In the genomic region with DNA sequence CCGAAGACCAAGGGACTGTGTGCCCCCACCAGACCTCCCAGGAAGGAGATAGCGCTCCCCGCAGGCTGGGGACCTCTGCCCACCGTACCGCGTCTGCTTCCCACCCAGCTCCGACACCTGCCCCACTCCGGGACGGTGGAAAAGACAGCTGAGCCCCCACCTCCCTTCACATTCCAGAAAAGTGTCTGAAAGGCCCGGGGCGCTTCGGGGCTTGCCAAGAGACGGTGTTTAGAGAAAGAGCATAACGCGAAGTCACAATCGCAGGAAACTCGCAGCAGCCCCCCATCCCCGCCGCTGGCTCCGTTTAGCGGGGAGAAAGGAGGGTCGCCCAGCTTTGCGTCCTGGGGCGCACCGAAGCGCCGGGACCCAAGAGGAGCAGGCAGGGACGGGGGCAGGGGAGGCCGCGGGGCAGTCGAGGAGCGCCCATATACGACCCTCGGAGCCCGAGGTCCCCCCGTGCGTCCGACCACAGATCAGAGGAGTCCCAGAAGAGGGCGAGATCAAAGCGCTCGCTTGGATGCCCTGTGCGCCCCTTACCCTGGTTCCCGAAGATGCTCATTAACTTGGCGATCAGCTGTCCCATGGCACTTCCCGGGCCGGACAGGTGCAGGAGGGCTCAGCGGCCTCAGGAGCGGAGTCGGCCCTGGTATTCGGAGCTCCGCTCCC, we compare ENCODE assay signal across 10 cellular contexts. TPM values are rescaled to one million over a fixed set of nuclear protein-coding genes. Genes with fewer than 3 reads are reported as not detected.
DNase-seq lines count a peak whose midpoint lies in the region; ATAC-seq, FAIRE-seq and TF ChIP-seq lines count a peak whose summit lies in the region.
"Had no signal": no experiment of that assay in that cellular context is flagged by ENCODE, and none has a peak within 500 bp of the region (broad histone marks: within the 10 kb centered on the region; RNA-seq: fewer than 3 reads in every experiment).

No MANE protein-coding gene starts in this region.

- H3K27ac Mint-ChIP-seq in natural killer cell = peak overlapping the region; percentile 42 to 80

- H3K9me3 ChIP-seq in A673 (ENCODE audit: low read depth, low read length, poor library complexity, severe bottlenecking) (no peaks in the 10 kb centered on the region), HUES64 (ENCODE audit: insufficient read depth, low read depth, low read length) (no peaks in the 10 kb centered on the region), endothelial cell of umbilical vein (replicated peaks; ENCODE audit: control insufficient read depth, insufficient read depth, low read length) (no peaks in the 10 kb centered on the region)

- CTCF ChIA-PET in A673 (lab: Charles Lee) (interaction anchor here (0.5 to 2.4 kb wide), 7 partner anchors 9 to 187 kb away, joined by 3 to 16 read pairs (median 8); partner anchors contain the start of gene RPL19), endothelial cell of umbilical vein (lab: Charles Lee) (interaction anchor here (0.5 to 6.0 kb wide), 32 partner anchors 9 to 403 kb away, joined by 3 to 121 read pairs (median 4); partner anchors contain the start of genes CDK12, PLXDC1, RPL19 and STAC2)

- no peaks in the 10 kb centered on the region for H4K20me1 ChIP-seq in endothelial cell of umbilical vein (replicated peaks; ENCODE audit: control insufficient read depth, extremely low read depth, insufficient read depth, low read length)

- H3K27ac ChIP-seq in A673 (ENCODE audit: low read depth, low read length, poor library complexity, severe bottlenecking) (no peak overlapping the region), HUES64 (ENCODE audit: low read depth, low read length) (no peak overlapping the region), endothelial cell of umbilical vein (ENCODE audit: insufficient read depth, low read depth, low read length) (no peak overlapping the region)

- peak overlapping the region; percentile 92 for H3K4me3 Mint-ChIP-seq in natural killer cell

- H3K36me3 Mint-ChIP-seq in natural killer cell = no peaks in the 10 kb centered on the region

- intact Hi-C loops in A673 (cut with micrococcal nuclease; ENCODE audit: unreplicated experiment) = no loop called here
- intact Hi-C loops in endothelial cell of umbilical vein (cut with micrococcal nuclease) = loop anchor here (2.0 kb wide), 1 partner anchor 67 kb away; no protein-coding TSS in a partner anchor
- intact Hi-C loops in natural killer cell (cut with micrococcal nuclease) = loop anchor here (5.0 kb wide), 1 partner anchor 67 kb away; no protein-coding TSS in a partner anchor

- no peaks in the 10 kb centered on the region for H3K9me3 Mint-ChIP-seq in natural killer cell

- no peak for FAIRE-seq in endothelial cell of umbilical vein (lab: Jason Lieb, UNC)

- no peaks in the 10 kb centered on the region for H3K27me3 ChIP-seq in A673 (replicated peaks; ENCODE audit: insufficient read depth, low read depth, low read length, poor library complexity)
- H3K27me3 ChIP-seq in HUES64 (ENCODE audit: insufficient read depth, low read length) = peaks cover 35% of the 10 kb centered on the region
- peaks cover 27 to 31% of the 10 kb centered on the region in 2 experiments for H3K27me3 ChIP-seq in endothelial cell of umbilical vein (ENCODE audit: control insufficient read depth in 2 of 2, insufficient read depth in 2 of 2, low read length in 2 of 2)

- DNase-seq in A673 (ENCODE audit: low spot score) (no peak), endothelial cell of umbilical vein (ENCODE audit: low read depth, low spot score) (no peak), natural killer cell (no peak), MV-4-11 (lab: John Stamatoyannopoulos, UW) (no peak), NOMO-1 (lab: John Stamatoyannopoulos, UW; ENCODE audit: unreplicated experiment in 2 of 2) (no peak), HPDE6-E6E7 (ENCODE audit: extremely low spot score) (no peak)
- no peak for DNase-seq in effector CD8-positive, alpha-beta T cell (lab: John Stamatoyannopoulos, UW)
- DNase-seq: DMS79 had no signal

- TF ChIP-seq POLR2A in endothelial cell of umbilical vein (IDR thresholded peaks at IDR 0.05; ENCODE audit: low read depth, low read length) = no peak

- peak overlapping the region; percentile 74 for H3K4me2 ChIP-seq in endothelial cell of umbilical vein (ENCODE audit: insufficient read depth, low read length)

- ATAC-seq in natural killer cell = peak; percentile 21 to 33 (median 30)

- 17% methylated on average over 51 of the region's 51 CpGs for WGBS in HUES64

- no peaks in the 10 kb centered on the region for H3K9me1 ChIP-seq in endothelial cell of umbilical vein (replicated peaks; ENCODE audit: control insufficient read depth, extremely low read depth, insufficient read depth, low read length)

- no peaks in the 10 kb centered on the region for H3K36me3 ChIP-seq in A673 (ENCODE audit: insufficient read depth, low read length, poor library complexity, severe bottlenecking)
- no peaks in the 10 kb centered on the region for H3K36me3 ChIP-seq in HUES64 (ENCODE audit: insufficient read depth, low read length)
- no peaks in the 10 kb centered on the region for H3K36me3 ChIP-seq in endothelial cell of umbilical vein (ENCODE audit: control insufficient read depth in 2 of 2, extremely low read depth in 1 of 2, insufficient read depth in 2 of 2, low read length in 2 of 2)

- no peak for TF ChIP-seq CTCF in A673 (conservative IDR thresholded peaks at IDR 0.05; ENCODE audit: low read depth, low read length)
- no peak for TF ChIP-seq CTCF in endothelial cell of umbilical vein (IDR thresholded peaks at IDR 0.05; ENCODE audit: extremely low read depth in 1 of 2, insufficient read depth in 1 of 2, low read depth in 1 of 2, low read length in 2 of 2)
- TF ChIP-seq CTCF in natural killer cell (IDR thresholded peaks at IDR 0.05) = no peak

- H3K9ac ChIP-seq in HUES64 (ENCODE audit: low read depth, low read length) (0 out of 2 replicates have a peak overlapping the region, but pooled peaks have one; percentile 34), endothelial cell of umbilical vein (replicated peaks; ENCODE audit: extremely low read depth, insufficient read depth, low read length) (peak overlapping the region; percentile 0)

- dilution Hi-C loops in endothelial cell of umbilical vein (cut with MboI; ENCODE audit: extremely low pct_ligation_motif_present, low sequenced_read_pairs) = no loop called here

- BruUV-seq in A673 (replicated peaks; lab: Mats Ljungman, UMichigan) (no TSS peak), endothelial cell of umbilical vein (replicated peaks; lab: Mats Ljungman, UMichigan) (no TSS peak)

- peak overlapping the region; percentile 96 for H2AFZ ChIP-seq in endothelial cell of umbilical vein (ENCODE audit: low read depth, low read length)

- H3K4me3 ChIP-seq in A673 (ENCODE audit: low read depth, low read length, poor library complexity, severe bottlenecking) (peak overlapping the region; percentile 47), HUES64 (ENCODE audit: low read length) (peak overlapping the region; percentile 73), endothelial cell of umbilical vein (replicated peaks in 1 of 3; ENCODE audit: insufficient read depth in 1 of 3, low read depth in 1 of 3, low read length in 3 of 3) (peak overlapping the region; percentile 2 to 54 (median 36))

- POLR2A ChIA-PET in A673 (lab: Charles Lee; ENCODE audit: low non-redundant PET) (no interaction called here), endothelial cell of umbilical vein (lab: Charles Lee) (interaction anchor here (0.5 to 1.0 kb wide), 2 partner anchors 41 to 322 kb away, joined by 3 to 4 read pairs; no protein-coding TSS in a partner anchor)

- H3K4me1 ChIP-seq in A673 (ENCODE audit: insufficient read depth, low read length, poor library complexity, severe bottlenecking) = no peaks in the 10 kb centered on the region
- H3K4me1 ChIP-seq in HUES64 (ENCODE audit: insufficient read depth, low read length) = peaks cover 12% of the 10 kb centered on the region; the same call in 1 of the 2 replicates
- H3K4me1 ChIP-seq in endothelial cell of umbilical vein (ENCODE audit: control insufficient read depth, extremely low read depth, insufficient read depth, low read length) = peaks cover 5% of the 10 kb centered on the region

- no peaks in the 10 kb centered on the region for H3K79me2 ChIP-seq in endothelial cell of umbilical vein (ENCODE audit: control insufficient read depth, insufficient read depth, low read length)

- H3K27me3 Mint-ChIP-seq in natural killer cell (ENCODE audit: low read depth in 2 of 2) = no peaks in the 10 kb centered on the region

- H3K4me1 Mint-ChIP-seq in natural killer cell = peaks cover 31 to 33% of the 10 kb centered on the region in 2 donors

RNA-seq across cellular contexts. Expression of gene ARL5C, which starts 0.7 kb away (rescaled TPM):
- not detected in 2 replicates for total RNA-seq in A673 (2021)
- polyA plus RNA-seq in HUES64 (2013, experiment 1 of 2) = not detected
- polyA plus RNA-seq in HUES64 (2013, experiment 2 of 2) = not detected
- not detected in 2 replicates for total RNA-seq in endothelial cell of umbilical vein
- not detected in 2 replicates for polyA plus RNA-seq in endothelial cell of umbilical vein
- not detected in 2 replicates for polyA plus RNA-seq in endothelial cell of umbilical vein (2011; cell fraction: cytosol; rRNA removed)
- not detected in 2 replicates for polyA plus RNA-seq in endothelial cell of umbilical vein (2011; cell fraction: nucleus; rRNA removed)
- polyA plus RNA-seq in endothelial cell of umbilical vein (2012) = not detected in 2 replicates
- polyA minus RNA-seq in endothelial cell of umbilical vein = not detected in 2 replicates
- polyA minus RNA-seq in endothelial cell of umbilical vein (2011; cell fraction: cytosol; rRNA and poly(A)+ RNA removed) = not detected
- polyA minus RNA-seq in endothelial cell of umbilical vein (2011; cell fraction: nucleus; rRNA and poly(A)+ RNA removed) = 0.34 TPM in 1 of 2 replicates, not detected in the other
- under 1 TPM in 1 of 3 donors, not detected in 2; 0.33 TPM for total RNA-seq in natural killer cell
- total RNA-seq: myocyte had no signal

RNA-seq across cellular contexts. Expression of gene PLXDC1, which starts 13.9 kb away (rescaled TPM):
- total RNA-seq in A673 (2021) (0.28 and 0.75 TPM in 2 replicates), endothelial cell of umbilical vein (not detected in 2 replicates), natural killer cell (10 to 100 TPM in 2 of 3 donors, 1 to 10 TPM in 1; 5.7 to 53.6 (median 15.9) TPM)
- polyA plus RNA-seq in HUES64 (2013, experiment 1 of 2) = 0.60 TPM
- polyA plus RNA-seq in HUES64 (2013, experiment 2 of 2) = 0.32 TPM
- polyA plus RNA-seq in endothelial cell of umbilical vein = 0.03 TPM in 1 of 2 replicates, not detected in the other
- not detected in 2 replicates for polyA plus RNA-seq in endothelial cell of umbilical vein (2011; cell fraction: cytosol; rRNA removed)
- polyA plus RNA-seq in endothelial cell of umbilical vein (2011; cell fraction: nucleus; rRNA removed) = 0.13 and 0.25 TPM in 2 replicates
- not detected in 2 replicates for polyA plus RNA-seq in endothelial cell of umbilical vein (2012)
- polyA minus RNA-seq in endothelial cell of umbilical vein = 1.7 TPM in 1 of 2 replicates, not detected in the other
- polyA minus RNA-seq in endothelial cell of umbilical vein (2011; cell fraction: cytosol; rRNA and poly(A)+ RNA removed) = not detected
- polyA minus RNA-seq in endothelial cell of umbilical vein (2011; cell fraction: nucleus; rRNA and poly(A)+ RNA removed) = not detected in 2 replicates

RNA-seq across cellular contexts. Expression of gene CACNB1, which starts 32.2 kb away (rescaled TPM):
- total RNA-seq in A673 (2021) (8.0 and 10.4 TPM in 2 replicates), endothelial cell of umbilical vein (12.3 and 14.6 TPM in 2 replicates), natural killer cell (10 to 100 TPM; 23.7 to 28.5 (median 28.1) TPM)
- 4.7 TPM for polyA plus RNA-seq in HUES64 (2013, experiment 1 of 2)
- 6.3 TPM for polyA plus RNA-seq in HUES64 (2013, experiment 2 of 2)
- polyA plus RNA-seq in endothelial cell of umbilical vein = 4.7 and 5.0 TPM in 2 replicates
- 2.5 and 3.3 TPM in 2 replicates for polyA plus RNA-seq in endothelial cell of umbilical vein (2011; cell fraction: cytosol; rRNA removed)
- polyA plus RNA-seq in endothelial cell of umbilical vein (2011; cell fraction: nucleus; rRNA removed) = 28.3 and 33.7 TPM in 2 replicates
- 3.7 and 5.1 TPM in 2 replicates for polyA plus RNA-seq in endothelial cell of umbilical vein (2012)
- 11.2 and 16.3 TPM in 2 replicates for polyA minus RNA-seq in endothelial cell of umbilical vein
- polyA minus RNA-seq in endothelial cell of umbilical vein (2011; cell fraction: cytosol; rRNA and poly(A)+ RNA removed) = 4.7 TPM
- 9.0 and 9.9 TPM in 2 replicates for polyA minus RNA-seq in endothelial cell of umbilical vein (2011; cell fraction: nucleus; rRNA and poly(A)+ RNA removed)

RNA-seq across cellular contexts. Expression of gene RPL19, which starts 34.8 kb away (rescaled TPM):
- 950 and 1,115 TPM in 2 replicates for total RNA-seq in A673 (2021)
- 2,560 TPM for polyA plus RNA-seq in HUES64 (2013, experiment 1 of 2)
- 2,667 TPM for polyA plus RNA-seq in HUES64 (2013, experiment 2 of 2)
- 1,752 and 1,802 TPM in 2 replicates for total RNA-seq in endothelial cell of umbilical vein
- polyA plus RNA-seq in endothelial cell of umbilical vein = 1,595 and 1,958 TPM in 2 replicates
- 2,668 and 2,686 TPM in 2 replicates for polyA plus RNA-seq in endothelial cell of umbilical vein (2011; cell fraction: cytosol; rRNA removed)
- 765 and 790 TPM in 2 replicates for polyA plus RNA-seq in endothelial cell of umbilical vein (2011; cell fraction: nucleus; rRNA removed)
- 1,979 and 2,305 TPM in 2 replicates for polyA plus RNA-seq in endothelial cell of umbilical vein (2012)
- polyA minus RNA-seq in endothelial cell of umbilical vein = 607 and 737 TPM in 2 replicates
- 846 TPM for polyA minus RNA-seq in endothelial cell of umbilical vein (2011; cell fraction: cytosol; rRNA and poly(A)+ RNA removed)
- polyA minus RNA-seq in endothelial cell of umbilical vein (2011; cell fraction: nucleus; rRNA and poly(A)+ RNA removed) = 81.7 and 101 TPM in 2 replicates
- 1,000 to 10,000 TPM; 1,182 to 1,484 (median 1,482) TPM for total RNA-seq in natural killer cell
